In genomic region chr1:98253145-98253544, GRCh38 we compare ENCODE assay signal across 29 cellular contexts.
"Had no signal": no experiment of that assay in that cellular context is flagged by ENCODE, and none has a peak within 500 bp of the region (broad histone marks: within the 10 kb centered on the region; RNA-seq: fewer than 3 reads in every experiment).

No MANE protein-coding gene starts in this region.

- H3K4me1 ChIP-seq: ascending aorta, body of pancreas, SJSA1 had no signal

- H3K36me3 ChIP-seq: ascending aorta, SJSA1 had no signal

- FAIRE-seq: bronchial epithelial cell had no signal

- H3K9me3 ChIP-seq: body of pancreas, SJSA1 had no signal

- DNase-seq: activated B cell treated with CpG ODN at 0.5 μM for 24 hours; activated CD4-positive, alpha-beta T cell treated with anti-CD3 and anti-CD28 coated beads for 1 hour; activated CD4-positive, alpha-beta T cell treated with anti-CD3 and anti-CD28 coated beads, Interleukin-2, amount 10 ng/mL, durations not matched to agents 24 days and 14 days; activated CD4-positive, alpha-beta T cell treated with anti-CD3 and anti-CD28 coated beads, Interleukin-2, amount 50 U/mL, for 48 hours; activated CD8-positive, alpha-beta memory T cell treated with anti-CD3 and anti-CD28 coated beads for 24 hours; activated effector memory CD4-positive, alpha-beta T cell treated with anti-CD3 and anti-CD28 coated beads, Interleukin-2, amount 50 U/mL, for 16 hours; activated naive CD4-positive, alpha-beta T cell treated with Interleukin-2 at 50 U/mL for 16 hours; activated naive CD8-positive, alpha-beta T cell treated with anti-CD3 and anti-CD28 coated beads, Interleukin-2, amount 50 U/mL, for 24 hours; activated T-cell treated with anti-CD3 and anti-CD28 coated beads, Interleukin-2, amount 50 U/mL, for 4 hours; amniotic stem cell; body of pancreas; central memory CD4-positive, alpha-beta T cell; MM.1S; NCI-H1105; NCI-H146; NCI-H187 treated with DMSO at 0.1 percent for 48 hours; NCI-H2081 treated with DMSO at 0.1 percent for 48 hours; NCI-H446; NCI-H524; NCI-H82; SHP77; T-helper 9 cell had no signal

- ATAC-seq: activated naive CD4-positive, alpha-beta T cell treated with anti-CD3 and anti-CD28 coated beads, Interleukin-2, amount 50 U/mL, for 72 hours; activated naive CD8-positive, alpha-beta T cell treated with anti-CD3 and anti-CD28 coated beads, Interleukin-2, amount 50 U/mL, for 24 hours; activated T-cell treated with anti-CD3 and anti-CD28 coated beads, Interleukin-2, amount 50 U/mL, for 4 hours; body of pancreas; SK-N-SH treated with all-trans-retinoic acid at 6 μM for 48 hours had no signal

- H3K4me3 ChIP-seq: ascending aorta, body of pancreas, coronary artery, SJSA1 had no signal

- H3K27me3 ChIP-seq: ascending aorta, body of pancreas, SJSA1 had no signal

- H3K9ac ChIP-seq: KMS-11 had no signal
